Comparison of ENCODE assay signal across 1 cellular context in the genomic region with DNA sequence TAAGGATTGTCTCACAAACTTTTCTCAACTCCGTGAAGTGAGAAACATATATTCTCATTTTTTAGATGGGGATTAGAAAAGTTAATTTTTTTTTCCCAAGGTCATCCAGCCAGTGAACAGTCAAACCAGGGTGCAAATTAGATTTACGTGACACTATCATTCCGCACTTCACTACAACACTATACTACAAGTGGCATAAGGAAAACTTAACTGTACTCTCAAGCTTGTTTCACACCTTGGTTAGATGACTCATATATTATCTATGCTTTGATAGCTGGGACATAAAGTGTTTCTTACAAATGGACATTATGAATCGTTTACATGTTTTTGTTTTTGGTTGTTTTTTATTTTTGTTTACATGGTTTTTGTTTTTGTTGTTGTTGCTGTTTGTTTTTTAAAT.
TF ChIP-seq lines count a peak whose summit lies in the region.

No MANE protein-coding gene starts in this region.

TF ChIP-seq in GM12878, 131 proteins besides CTCF, POLR2A, EP300 and RAD21:
- TF ChIP-seq, protein P1, sequence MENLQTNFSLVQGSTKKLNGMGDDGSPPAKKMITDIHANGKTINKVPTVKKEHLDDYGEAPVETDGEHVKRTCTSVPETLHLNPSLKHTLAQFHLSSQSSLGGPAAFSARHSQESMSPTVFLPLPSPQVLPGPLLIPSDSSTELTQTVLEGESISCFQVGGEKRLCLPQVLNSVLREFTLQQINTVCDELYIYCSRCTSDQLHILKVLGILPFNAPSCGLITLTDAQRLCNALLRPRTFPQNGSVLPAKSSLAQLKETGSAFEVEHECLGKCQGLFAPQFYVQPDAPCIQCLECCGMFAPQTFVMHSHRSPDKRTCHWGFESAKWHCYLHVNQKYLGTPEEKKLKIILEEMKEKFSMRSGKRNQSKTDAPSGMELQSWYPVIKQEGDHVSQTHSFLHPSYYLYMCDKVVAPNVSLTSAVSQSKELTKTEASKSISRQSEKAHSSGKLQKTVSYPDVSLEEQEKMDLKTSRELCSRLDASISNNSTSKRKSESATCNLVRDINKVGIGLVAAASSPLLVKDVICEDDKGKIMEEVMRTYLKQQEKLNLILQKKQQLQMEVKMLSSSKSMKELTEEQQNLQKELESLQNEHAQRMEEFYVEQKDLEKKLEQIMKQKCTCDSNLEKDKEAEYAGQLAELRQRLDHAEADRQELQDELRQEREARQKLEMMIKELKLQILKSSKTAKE (IDR thresholded peaks at IDR 0.05; ENCODE audit: low read depth, poor library complexity, severe bottlenecking) = no peak
- TF ChIP-seq, protein P2, sequence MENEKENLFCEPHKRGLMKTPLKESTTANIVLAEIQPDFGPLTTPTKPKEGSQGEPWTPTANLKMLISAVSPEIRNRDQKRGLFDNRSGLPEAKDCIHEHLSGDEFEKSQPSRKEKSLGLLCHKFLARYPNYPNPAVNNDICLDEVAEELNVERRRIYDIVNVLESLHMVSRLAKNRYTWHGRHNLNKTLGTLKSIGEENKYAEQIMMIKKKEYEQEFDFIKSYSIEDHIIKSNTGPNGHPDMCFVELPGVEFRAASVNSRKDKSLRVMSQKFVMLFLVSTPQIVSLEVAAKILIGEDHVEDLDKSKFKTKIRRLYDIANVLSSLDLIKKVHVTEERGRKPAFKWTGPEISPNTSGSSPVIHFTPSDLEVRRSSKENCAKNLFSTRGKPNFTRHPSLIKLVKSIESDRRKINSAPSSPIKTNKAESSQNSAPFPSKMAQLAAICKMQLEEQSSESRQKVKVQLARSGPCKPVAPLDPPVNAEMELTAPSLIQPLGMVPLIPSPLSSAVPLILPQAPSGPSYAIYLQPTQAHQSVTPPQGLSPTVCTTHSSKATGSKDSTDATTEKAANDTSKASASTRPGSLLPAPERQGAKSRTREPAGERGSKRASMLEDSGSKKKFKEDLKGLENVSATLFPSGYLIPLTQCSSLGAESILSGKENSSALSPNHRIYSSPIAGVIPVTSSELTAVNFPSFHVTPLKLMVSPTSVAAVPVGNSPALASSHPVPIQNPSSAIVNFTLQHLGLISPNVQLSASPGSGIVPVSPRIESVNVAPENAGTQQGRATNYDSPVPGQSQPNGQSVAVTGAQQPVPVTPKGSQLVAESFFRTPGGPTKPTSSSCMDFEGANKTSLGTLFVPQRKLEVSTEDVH (IDR thresholded peaks at IDR 0.05; ENCODE audit: low read depth, partially characterized antibody) = no peak
- TF ChIP-seq, protein P3, sequence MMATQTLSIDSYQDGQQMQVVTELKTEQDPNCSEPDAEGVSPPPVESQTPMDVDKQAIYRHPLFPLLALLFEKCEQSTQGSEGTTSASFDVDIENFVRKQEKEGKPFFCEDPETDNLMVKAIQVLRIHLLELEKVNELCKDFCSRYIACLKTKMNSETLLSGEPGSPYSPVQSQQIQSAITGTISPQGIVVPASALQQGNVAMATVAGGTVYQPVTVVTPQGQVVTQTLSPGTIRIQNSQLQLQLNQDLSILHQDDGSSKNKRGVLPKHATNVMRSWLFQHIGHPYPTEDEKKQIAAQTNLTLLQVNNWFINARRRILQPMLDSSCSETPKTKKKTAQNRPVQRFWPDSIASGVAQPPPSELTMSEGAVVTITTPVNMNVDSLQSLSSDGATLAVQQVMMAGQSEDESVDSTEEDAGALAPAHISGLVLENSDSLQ (IDR thresholded peaks at IDR 0.05) = no peak
- TF ChIP-seq, protein P4, sequence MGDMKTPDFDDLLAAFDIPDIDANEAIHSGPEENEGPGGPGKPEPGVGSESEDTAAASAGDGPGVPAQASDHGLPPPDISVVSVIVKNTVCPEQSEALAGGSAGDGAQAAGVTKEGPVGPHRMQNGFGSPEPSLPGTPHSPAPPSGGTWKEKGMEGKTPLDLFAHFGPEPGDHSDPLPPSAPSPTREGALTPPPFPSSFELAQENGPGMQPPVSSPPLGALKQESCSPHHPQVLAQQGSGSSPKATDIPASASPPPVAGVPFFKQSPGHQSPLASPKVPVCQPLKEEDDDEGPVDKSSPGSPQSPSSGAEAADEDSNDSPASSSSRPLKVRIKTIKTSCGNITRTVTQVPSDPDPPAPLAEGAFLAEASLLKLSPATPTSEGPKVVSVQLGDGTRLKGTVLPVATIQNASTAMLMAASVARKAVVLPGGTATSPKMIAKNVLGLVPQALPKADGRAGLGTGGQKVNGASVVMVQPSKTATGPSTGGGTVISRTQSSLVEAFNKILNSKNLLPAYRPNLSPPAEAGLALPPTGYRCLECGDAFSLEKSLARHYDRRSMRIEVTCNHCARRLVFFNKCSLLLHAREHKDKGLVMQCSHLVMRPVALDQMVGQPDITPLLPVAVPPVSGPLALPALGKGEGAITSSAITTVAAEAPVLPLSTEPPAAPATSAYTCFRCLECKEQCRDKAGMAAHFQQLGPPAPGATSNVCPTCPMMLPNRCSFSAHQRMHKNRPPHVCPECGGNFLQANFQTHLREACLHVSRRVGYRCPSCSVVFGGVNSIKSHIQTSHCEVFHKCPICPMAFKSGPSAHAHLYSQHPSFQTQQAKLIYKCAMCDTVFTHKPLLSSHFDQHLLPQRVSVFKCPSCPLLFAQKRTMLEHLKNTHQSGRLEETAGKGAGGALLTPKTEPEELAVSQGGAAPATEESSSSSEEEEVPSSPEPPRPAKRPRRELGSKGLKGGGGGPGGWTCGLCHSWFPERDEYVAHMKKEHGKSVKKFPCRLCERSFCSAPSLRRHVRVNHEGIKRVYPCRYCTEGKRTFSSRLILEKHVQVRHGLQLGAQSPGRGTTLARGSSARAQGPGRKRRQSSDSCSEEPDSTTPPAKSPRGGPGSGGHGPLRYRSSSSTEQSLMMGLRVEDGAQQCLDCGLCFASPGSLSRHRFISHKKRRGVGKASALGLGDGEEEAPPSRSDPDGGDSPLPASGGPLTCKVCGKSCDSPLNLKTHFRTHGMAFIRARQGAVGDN (IDR thresholded peaks at IDR 0.05) = no peak
- TF ChIP-seq, protein P5, sequence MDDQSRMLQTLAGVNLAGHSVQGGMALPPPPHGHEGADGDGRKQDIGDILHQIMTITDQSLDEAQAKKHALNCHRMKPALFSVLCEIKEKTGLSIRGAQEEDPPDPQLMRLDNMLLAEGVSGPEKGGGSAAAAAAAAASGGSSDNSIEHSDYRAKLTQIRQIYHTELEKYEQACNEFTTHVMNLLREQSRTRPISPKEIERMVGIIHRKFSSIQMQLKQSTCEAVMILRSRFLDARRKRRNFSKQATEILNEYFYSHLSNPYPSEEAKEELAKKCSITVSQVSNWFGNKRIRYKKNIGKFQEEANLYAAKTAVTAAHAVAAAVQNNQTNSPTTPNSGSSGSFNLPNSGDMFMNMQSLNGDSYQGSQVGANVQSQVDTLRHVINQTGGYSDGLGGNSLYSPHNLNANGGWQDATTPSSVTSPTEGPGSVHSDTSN (IDR thresholded peaks at IDR 0.05; ENCODE audit: insufficient replicate concordance, low read depth, low read length) = no peak
- TF ChIP-seq STAT3 (IDR thresholded peaks at IDR 0.05; ENCODE audit: low read depth, low read length) (no peak), KLF5 (IDR thresholded peaks at IDR 0.05; ENCODE audit: partially characterized antibody) (no peak), MYC (IDR thresholded peaks at IDR 0.05; ENCODE audit: insufficient read depth, insufficient read length, insufficient replicate concordance, low read length, severe bottlenecking) (no peak), EZH2 (IDR thresholded peaks at IDR 0.05; ENCODE audit: borderline replicate concordance, control insufficient read depth, low read depth, low read length) (no peak), LARP7 (IDR thresholded peaks at IDR 0.05) (no peak), BHLHE40 (IDR thresholded peaks at IDR 0.05; ENCODE audit: borderline replicate concordance in 1 of 2, low read depth in 2 of 2, low read length in 1 of 2) (no peak), CREM (IDR thresholded peaks at IDR 0.05; ENCODE audit: low read depth) (no peak), HDAC2 (IDR thresholded peaks at IDR 0.05) (no peak), SIN3A (IDR thresholded peaks at IDR 0.05; ENCODE audit: low read depth, low read length) (no peak), CEBPB (IDR thresholded peaks at IDR 0.05; ENCODE audit: borderline replicate concordance in 1 of 2, low read depth in 2 of 2, low read length in 2 of 2) (no peak), CBX3 (IDR thresholded peaks at IDR 0.05; ENCODE audit: borderline replicate concordance, low read depth) (no peak)
- TF ChIP-seq, protein P6, sequence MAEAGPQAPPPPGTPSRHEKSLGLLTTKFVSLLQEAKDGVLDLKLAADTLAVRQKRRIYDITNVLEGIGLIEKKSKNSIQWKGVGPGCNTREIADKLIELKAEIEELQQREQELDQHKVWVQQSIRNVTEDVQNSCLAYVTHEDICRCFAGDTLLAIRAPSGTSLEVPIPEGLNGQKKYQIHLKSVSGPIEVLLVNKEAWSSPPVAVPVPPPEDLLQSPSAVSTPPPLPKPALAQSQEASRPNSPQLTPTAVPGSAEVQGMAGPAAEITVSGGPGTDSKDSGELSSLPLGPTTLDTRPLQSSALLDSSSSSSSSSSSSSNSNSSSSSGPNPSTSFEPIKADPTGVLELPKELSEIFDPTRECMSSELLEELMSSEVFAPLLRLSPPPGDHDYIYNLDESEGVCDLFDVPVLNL (IDR thresholded peaks at IDR 0.05; ENCODE audit: low read depth, low read length) = no peak
- TF ChIP-seq, protein P7, sequence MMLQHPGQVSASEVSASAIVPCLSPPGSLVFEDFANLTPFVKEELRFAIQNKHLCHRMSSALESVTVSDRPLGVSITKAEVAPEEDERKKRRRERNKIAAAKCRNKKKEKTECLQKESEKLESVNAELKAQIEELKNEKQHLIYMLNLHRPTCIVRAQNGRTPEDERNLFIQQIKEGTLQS (IDR thresholded peaks at IDR 0.05; ENCODE audit: borderline replicate concordance, extremely low read depth, low read depth, low read length) = no peak
- TF ChIP-seq, protein P8, sequence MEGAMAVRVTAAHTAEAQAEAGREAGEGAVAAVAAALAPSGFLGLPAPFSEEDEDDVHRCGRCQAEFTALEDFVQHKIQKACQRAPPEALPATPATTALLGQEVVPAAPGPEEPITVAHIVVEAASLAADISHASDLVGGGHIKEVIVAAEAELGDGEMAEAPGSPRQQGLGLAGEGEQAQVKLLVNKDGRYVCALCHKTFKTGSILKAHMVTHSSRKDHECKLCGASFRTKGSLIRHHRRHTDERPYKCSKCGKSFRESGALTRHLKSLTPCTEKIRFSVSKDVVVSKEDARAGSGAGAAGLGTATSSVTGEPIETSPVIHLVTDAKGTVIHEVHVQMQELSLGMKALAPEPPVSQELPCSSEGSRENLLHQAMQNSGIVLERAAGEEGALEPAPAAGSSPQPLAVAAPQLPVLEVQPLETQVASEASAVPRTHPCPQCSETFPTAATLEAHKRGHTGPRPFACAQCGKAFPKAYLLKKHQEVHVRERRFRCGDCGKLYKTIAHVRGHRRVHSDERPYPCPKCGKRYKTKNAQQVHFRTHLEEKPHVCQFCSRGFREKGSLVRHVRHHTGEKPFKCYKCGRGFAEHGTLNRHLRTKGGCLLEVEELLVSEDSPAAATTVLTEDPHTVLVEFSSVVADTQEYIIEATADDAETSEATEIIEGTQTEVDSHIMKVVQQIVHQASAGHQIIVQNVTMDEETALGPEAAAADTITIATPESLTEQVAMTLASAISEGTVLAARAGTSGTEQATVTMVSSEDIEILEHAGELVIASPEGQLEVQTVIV (IDR thresholded peaks at IDR 0.05; ENCODE audit: borderline replicate concordance, partially characterized antibody) = no peak
- TF ChIP-seq, protein P9, sequence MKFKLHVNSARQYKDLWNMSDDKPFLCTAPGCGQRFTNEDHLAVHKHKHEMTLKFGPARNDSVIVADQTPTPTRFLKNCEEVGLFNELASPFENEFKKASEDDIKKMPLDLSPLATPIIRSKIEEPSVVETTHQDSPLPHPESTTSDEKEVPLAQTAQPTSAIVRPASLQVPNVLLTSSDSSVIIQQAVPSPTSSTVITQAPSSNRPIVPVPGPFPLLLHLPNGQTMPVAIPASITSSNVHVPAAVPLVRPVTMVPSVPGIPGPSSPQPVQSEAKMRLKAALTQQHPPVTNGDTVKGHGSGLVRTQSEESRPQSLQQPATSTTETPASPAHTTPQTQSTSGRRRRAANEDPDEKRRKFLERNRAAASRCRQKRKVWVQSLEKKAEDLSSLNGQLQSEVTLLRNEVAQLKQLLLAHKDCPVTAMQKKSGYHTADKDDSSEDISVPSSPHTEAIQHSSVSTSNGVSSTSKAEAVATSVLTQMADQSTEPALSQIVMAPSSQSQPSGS (IDR thresholded peaks at IDR 0.05; ENCODE audit: low read length) = no peak
